ENCODE assay signal across 9 cellular contexts in the genomic region with DNA sequence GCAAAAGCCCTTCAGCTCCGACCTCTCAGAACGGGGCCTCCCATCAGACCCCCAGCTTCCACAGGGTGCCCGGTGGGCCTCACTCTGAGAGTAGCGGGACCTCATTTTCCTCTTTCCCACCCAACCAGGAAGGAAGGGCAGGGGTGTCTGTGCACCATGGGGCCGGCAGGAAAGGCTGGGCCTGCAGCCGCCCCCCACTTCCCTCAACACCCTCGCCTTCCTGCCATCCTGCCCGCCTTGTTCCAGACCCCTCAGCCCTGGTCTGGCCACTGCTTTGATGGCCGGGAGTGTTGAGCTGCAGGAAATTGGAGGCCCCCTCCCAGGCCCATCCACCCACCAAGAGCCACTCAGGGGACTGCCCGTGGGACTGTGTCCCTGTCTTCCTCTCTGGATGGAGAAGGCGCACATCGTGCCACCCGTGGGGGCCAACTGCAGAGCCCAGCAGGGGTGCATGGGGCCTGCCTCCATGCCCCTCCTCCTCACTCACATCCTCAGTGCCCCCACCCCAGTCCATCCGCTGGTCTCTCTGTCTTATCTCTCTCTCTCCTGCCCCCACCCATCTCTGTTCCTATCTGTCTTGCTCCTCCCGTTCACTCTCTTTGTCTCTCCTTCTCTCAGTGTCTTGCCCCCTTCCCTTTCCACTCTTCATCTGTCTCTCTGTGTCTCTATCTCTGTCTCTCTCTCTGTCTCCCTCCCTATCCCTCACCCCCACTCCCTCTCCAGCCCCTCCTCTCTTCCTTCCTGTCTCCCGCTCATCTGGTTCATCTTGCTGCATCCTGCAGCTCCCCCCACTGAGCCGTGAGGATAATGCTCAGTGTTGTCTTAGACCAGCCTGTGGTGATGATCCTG. TPM values are rescaled to one million over a fixed set of nuclear protein-coding genes. Genes with fewer than 3 reads are reported as not detected.
DNase-seq lines count a peak whose midpoint lies in the region; ATAC-seq and TF ChIP-seq lines count a peak whose summit lies in the region.
"Had no signal": no experiment of that assay in that cellular context is flagged by ENCODE, and none has a peak within 500 bp of the region (broad histone marks: within the 10 kb centered on the region; RNA-seq: fewer than 3 reads in every experiment).

No MANE protein-coding gene starts in this region.

- H3K4me3 Mint-ChIP-seq in brain, result peak overlapping the region in 4 of 5 experiments; percentile 33 to 80 (median 54)

- no peak overlapping the region for H3K27ac ChIP-seq in mesenchymal stem cell (ENCODE audit: low read length, poor library complexity, severe bottlenecking)
- H3K27ac ChIP-seq: neutrophil had no signal

- peak overlapping the region; percentile 95 for H2BK120ac ChIP-seq in mesenchymal stem cell (ENCODE audit: low read depth, low read length)

- H4K91ac ChIP-seq in mesenchymal stem cell (ENCODE audit: low read length), result peak overlapping the region; percentile 97

- H2BK15ac ChIP-seq in mesenchymal stem cell (ENCODE audit: low read depth, poor library complexity, severe bottlenecking), result peak overlapping the region; percentile 85

- peak overlapping the region in 1 of 2 experiments; percentile 91 for H3K14ac ChIP-seq in mesenchymal stem cell (ENCODE audit: low read length in 2 of 2)

- peaks cover 0 to 9% (median 0%) of the 10 kb centered on the region in 5 experiments for H3K9me3 Mint-ChIP-seq in brain

- peak; percentile 11 to 25 for TF ChIP-seq CTCF in brain (conservative IDR thresholded peaks at IDR 0.05)

- H3K4me1 Mint-ChIP-seq in brain, result peaks cover 32% of the 10 kb centered on the region

- no peak overlapping the region for H3K4me2 ChIP-seq in mesenchymal stem cell (ENCODE audit: low read length, poor library complexity, severe bottlenecking)

- no peaks in the 10 kb centered on the region for H3K9me3 ChIP-seq in mesenchymal stem cell (ENCODE audit: control insufficient read depth, low read length)
- H3K9me3 ChIP-seq: neutrophil had no signal

- H3K4me3 ChIP-seq in mesenchymal stem cell (ENCODE audit: insufficient read depth in 1 of 2, low read depth in 1 of 2, low read length in 2 of 2), result no peak overlapping the region

- peaks cover 0 to 6% of the 10 kb centered on the region in 2 experiments for H3K36me3 ChIP-seq in mesenchymal stem cell (ENCODE audit: control insufficient read depth in 1 of 2, insufficient read depth in 2 of 2, low read depth in 1 of 2, low read length in 2 of 2)
- H3K36me3 ChIP-seq: neutrophil had no signal

- H3K4me1 ChIP-seq in mesenchymal stem cell (ENCODE audit: control insufficient read depth, insufficient read depth, low read depth, low read length), result peaks cover 67% of the 10 kb centered on the region

- H3K36me3 Mint-ChIP-seq in brain, result no peaks in the 10 kb centered on the region

- H3K27me3 ChIP-seq in mesenchymal stem cell (ENCODE audit: control insufficient read depth in 1 of 2, insufficient read depth in 1 of 2, low read length in 2 of 2), result no peaks in the 10 kb centered on the region

- H3K79me1 ChIP-seq in mesenchymal stem cell (replicated peaks; ENCODE audit: low read length, poor library complexity, severe bottlenecking), result no peaks in the 10 kb centered on the region

- H3K23ac ChIP-seq in mesenchymal stem cell (ENCODE audit: low read length in 2 of 2), result no peak overlapping the region

- H2BK12ac ChIP-seq in mesenchymal stem cell (ENCODE audit: low read length in 2 of 2), result peak overlapping the region; percentile 60 to 93

- peak; percentile 73 for DNase-seq in Daoy (ENCODE audit: low read depth)
- peak; percentile 46 for DNase-seq in NCI-H2196 (lab: John Stamatoyannopoulos, UW; ENCODE audit: unreplicated experiment)
- DNase-seq in mesenchymal stem cell, result peak; percentile 71
- DNase-seq in stimulated activated CD4-positive, alpha-beta T cell treated with anti-CD3 and anti-CD28 coated beads, Interleukin-2, amount 100 ng/mL, for 24 hours, result no peak

- peak overlapping the region; percentile 36 to 96 for H3K4ac ChIP-seq in mesenchymal stem cell (ENCODE audit: low read depth in 1 of 2, low read length in 2 of 2)

- peak overlapping the region; percentile 73 to 98 for H3K18ac ChIP-seq in mesenchymal stem cell (ENCODE audit: low read depth in 1 of 2, low read length in 2 of 2)

- no peak overlapping the region for H2BK5ac ChIP-seq in mesenchymal stem cell (ENCODE audit: low read depth, low read length, poor library complexity, severe bottlenecking)

- H3K27ac Mint-ChIP-seq in brain, result peak overlapping the region in 4 of 5 experiments; percentile 47 to 75 (median 64)

- no peak for ATAC-seq in GM18907 (IDR thresholded peaks at IDR 0.05; ENCODE audit: unreplicated experiment)
- no peak for ATAC-seq in GM19397 (IDR thresholded peaks at IDR 0.05; ENCODE audit: unreplicated experiment)
- no peak for ATAC-seq in HG03378 (IDR thresholded peaks at IDR 0.05; ENCODE audit: unreplicated experiment)

- no peak overlapping the region for H2AFZ ChIP-seq in mesenchymal stem cell (ENCODE audit: low read depth, low read length)

- peak overlapping the region; percentile 46 for H2AK5ac ChIP-seq in mesenchymal stem cell (ENCODE audit: low read length, severe bottlenecking)

- H4K8ac ChIP-seq in mesenchymal stem cell (ENCODE audit: low read length), result peak overlapping the region; percentile 93

- peaks cover 28% of the 10 kb centered on the region for H3K27me3 Mint-ChIP-seq in brain

- WGBS in mesenchymal stem cell, result 40% methylated on average over 17 of the region's 17 CpGs

- peak overlapping the region; percentile 91 for H3K9ac ChIP-seq in mesenchymal stem cell (ENCODE audit: low read length)

RNA-seq across cellular contexts. Expression of gene PLXND1, which starts 1.8 kb away (rescaled TPM):
- total RNA-seq in Daoy (2014; rRNA removed; shearing (Covaris generic)), result 9.1 and 12.1 TPM in 2 replicates
- polyA plus RNA-seq in brain (ENCODE audit: insufficient read depth, low read depth, low replicate concordance), result 151 TPM
- polyA plus RNA-seq in mesenchymal stem cell (2013, experiment 1 of 2), result 288 TPM
- 288 TPM for polyA plus RNA-seq in mesenchymal stem cell (2013, experiment 2 of 2)

Comparison
In these comparisons a context has a peak if more than half of its experiments do, and no peak if none do; other contexts are left out.
1. DNase-seq: peak in Daoy (single experiment), NCI-H2196 (single experiment) and mesenchymal stem cell (single experiment); none in stimulated activated CD4-positive, alpha-beta T cell treated with anti-CD3 and anti-CD28 coated beads, Interleukin-2, amount 100 ng/mL, for 24 hours (0 of 2).